ENCODE assay signal across 1 cellular context in the genomic region with DNA sequence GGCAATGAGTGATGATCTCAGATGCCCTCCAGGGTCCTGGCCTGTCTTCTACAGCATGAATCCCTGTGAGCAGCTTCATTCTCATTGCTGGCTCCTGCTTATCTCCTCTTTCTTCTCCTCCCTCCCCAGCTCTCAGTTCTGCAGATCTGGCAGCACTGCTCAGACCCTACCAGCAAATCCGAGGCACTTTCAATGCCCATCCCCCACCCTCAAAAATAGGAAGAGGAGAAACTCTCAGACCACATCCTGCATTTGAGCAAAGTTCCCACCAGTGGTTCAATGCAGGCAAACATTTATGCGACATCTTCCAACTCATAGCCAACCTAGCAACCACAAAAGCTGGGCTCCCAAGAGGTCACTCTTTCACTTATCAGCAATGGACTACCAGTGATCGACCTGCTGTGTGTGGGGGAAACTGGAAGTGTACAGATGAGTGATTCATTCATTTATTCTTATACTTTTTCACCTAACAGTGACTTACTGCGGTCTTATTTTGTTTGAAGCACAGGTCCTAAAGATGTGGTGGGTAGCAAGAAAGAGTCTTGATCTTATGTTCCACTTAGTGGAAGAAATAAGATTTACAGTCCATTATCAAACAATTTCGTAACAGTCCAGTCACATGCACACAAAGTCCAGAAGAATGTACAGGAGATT.
TF ChIP-seq lines count a peak whose summit lies in the region.

No MANE protein-coding gene starts in this region.

TF ChIP-seq in IMR-90, 13 proteins besides CTCF, POLR2A, EP300 and RAD21 (continued from another document):
- TF ChIP-seq MXI1 (IDR thresholded peaks at IDR 0.05; ENCODE audit: borderline replicate concordance, low read depth, low read length) (no peak), CEBPB (IDR thresholded peaks at IDR 0.05; ENCODE audit: low read depth, low read length) (peak; percentile 28; the same call in 1 of the 2 replicates), RFX5 (IDR thresholded peaks at IDR 0.05; ENCODE audit: low read depth, low read length) (no peak)
